ENCODE assay signal across 11 cellular contexts in the genomic region with DNA sequence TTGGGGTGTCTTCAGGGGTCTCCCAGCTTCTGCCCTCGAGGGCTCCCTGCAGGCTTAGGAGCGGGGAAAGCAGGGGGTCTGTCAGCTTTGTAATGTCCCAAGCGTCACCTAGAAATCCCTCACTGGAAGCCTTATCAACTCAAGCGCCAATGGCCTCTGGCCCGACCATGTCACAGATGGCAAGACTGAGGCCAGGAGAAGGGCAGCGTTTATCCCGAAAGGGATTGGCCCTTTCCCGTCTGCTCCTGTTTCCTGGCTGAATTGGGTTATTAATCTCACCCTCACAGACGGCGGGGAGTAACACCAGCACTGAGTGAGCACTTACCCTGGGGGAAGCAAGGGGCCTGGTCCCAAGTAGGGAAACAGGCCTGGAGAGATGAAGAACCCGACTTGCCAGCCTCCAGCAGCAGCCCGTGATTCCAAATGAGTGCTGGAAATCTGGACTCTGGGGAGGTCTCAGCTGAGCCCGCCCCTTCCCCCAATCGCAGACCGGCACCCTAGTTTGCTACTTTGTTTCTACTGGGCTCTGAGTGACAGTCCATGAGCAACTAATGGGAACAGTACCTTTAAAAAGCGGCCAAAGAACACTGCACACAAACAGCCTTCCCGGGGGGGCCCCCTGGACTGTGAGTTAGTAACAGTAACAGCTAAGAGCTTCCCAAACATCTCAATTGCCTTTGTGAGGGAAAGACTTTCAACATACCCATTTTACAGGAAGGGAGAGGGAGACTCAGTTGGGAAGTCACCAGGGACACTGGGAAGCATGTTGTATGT. TPM values are rescaled to one million over a fixed set of nuclear protein-coding genes. Genes with fewer than 3 reads are reported as not detected.
A peak's percentile ranks its signal among the peaks of the same experiment; 100 is the strongest.
DNase-seq lines count a peak whose midpoint lies in the region; ATAC-seq, FAIRE-seq and TF ChIP-seq lines count a peak whose summit lies in the region.
"Had no signal": no experiment of that assay in that cellular context is flagged by ENCODE, and none has a peak within 500 bp of the region (broad histone marks: within the 10 kb centered on the region; RNA-seq: fewer than 3 reads in every experiment).

No MANE protein-coding gene starts in this region.

- peaks cover 16% of the 10 kb centered on the region; the same call in 1 of the 2 replicates for H3F3A ChIP-seq in GM23338 (replicated peaks; ENCODE audit: low read depth)

- H3K79me2 ChIP-seq in GM23338 (replicated peaks; ENCODE audit: insufficient read depth) = peaks cover 24% of the 10 kb centered on the region

- intact Hi-C loops in left ventricle myocardium superior (cut with micrococcal nuclease) = loop anchor here (5.0 to 10.0 kb wide), 2 partner anchors 105 to 198 kb away; no protein-coding TSS in a partner anchor

- peak overlapping the region; percentile 63; the same call in 1 of the 2 replicates for H2AFZ ChIP-seq in GM23338

- H3K27ac Mint-ChIP-seq in GM23338 = peak overlapping the region; percentile 51; the same call in 1 of the 2 replicates
- H3K27ac Mint-ChIP-seq in T-helper 17 cell = no peak overlapping the region
- peak overlapping the region; percentile 81 for H3K27ac Mint-ChIP-seq in stimulated activated memory B cell treated with anti-CD40 and anti-IgM and Interleukin-4, amounts not matched to agents 10 μg/mL and 1 μg/mL and 100 μg/mL, for 72 hours

- no peaks in the 10 kb centered on the region for H3K9me3 Mint-ChIP-seq in GM23338
- H3K9me3 Mint-ChIP-seq in stimulated activated memory B cell treated with anti-CD40 and anti-IgM and Interleukin-4, amounts not matched to agents 10 μg/mL and 1 μg/mL and 100 μg/mL, for 72 hours = no peaks in the 10 kb centered on the region
- H3K9me3 Mint-ChIP-seq: activated naive CD8-positive, alpha-beta T cell treated with anti-CD3 and anti-CD28 coated beads for 36 hours had no signal

- H3K4me1 Mint-ChIP-seq in GM23338 (peaks cover 37% of the 10 kb centered on the region), T-helper 17 cell (peaks cover 9% of the 10 kb centered on the region)
- peaks cover 41% of the 10 kb centered on the region for H3K4me1 Mint-ChIP-seq in stimulated activated memory B cell treated with anti-CD40 and anti-IgM and Interleukin-4, amounts not matched to agents 10 μg/mL and 1 μg/mL and 100 μg/mL, for 72 hours

- H3K36me3 Mint-ChIP-seq in GM23338 (ENCODE audit: low read depth) (no peaks in the 10 kb centered on the region), T-helper 17 cell (ENCODE audit: low read depth) (no peaks in the 10 kb centered on the region)
- H3K36me3 Mint-ChIP-seq in stimulated activated memory B cell treated with anti-CD40 and anti-IgM and Interleukin-4, amounts not matched to agents 10 μg/mL and 1 μg/mL and 100 μg/mL, for 72 hours = no peaks in the 10 kb centered on the region
- H3K36me3 Mint-ChIP-seq: activated naive CD8-positive, alpha-beta T cell treated with anti-CD3 and anti-CD28 coated beads for 36 hours had no signal

- H3K27me3 Mint-ChIP-seq in GM23338 (ENCODE audit: insufficient read depth, low read depth, poor library complexity) (peaks cover 15% of the 10 kb centered on the region), T-helper 17 cell (no peaks in the 10 kb centered on the region)
- H3K27me3 Mint-ChIP-seq in stimulated activated memory B cell treated with anti-CD40 and anti-IgM and Interleukin-4, amounts not matched to agents 10 μg/mL and 1 μg/mL and 100 μg/mL, for 72 hours = no peaks in the 10 kb centered on the region
- H3K27me3 Mint-ChIP-seq: activated naive CD8-positive, alpha-beta T cell treated with anti-CD3 and anti-CD28 coated beads for 36 hours had no signal

- H3K4me3 ChIP-seq in GM23338 = peak overlapping the region; percentile 84

- FAIRE-seq in frontal cortex (lab: Jason Lieb, UNC) = no peak

- no peaks in the 10 kb centered on the region for H3K36me3 ChIP-seq in GM23338 (ENCODE audit: insufficient read depth)

- no peak for TF ChIP-seq CTCF in GM23338 (conservative IDR thresholded peaks at IDR 0.05; ENCODE audit: low read depth in 2 of 2)

- H3K27me3 ChIP-seq in GM23338 (ENCODE audit: insufficient read depth) = no peaks in the 10 kb centered on the region

- peak overlapping the region; percentile 51 for H3K27ac ChIP-seq in GM23338 (ENCODE audit: low read depth)

- peak overlapping the region; percentile 14; the same call in 2 of the 3 replicates for H3K4me3 Mint-ChIP-seq in GM23338
- H3K4me3 Mint-ChIP-seq in T-helper 17 cell = peak overlapping the region; percentile 91
- no peak overlapping the region for H3K4me3 Mint-ChIP-seq in stimulated activated memory B cell treated with anti-CD40 and anti-IgM and Interleukin-4, amounts not matched to agents 10 μg/mL and 1 μg/mL and 100 μg/mL, for 72 hours

- ATAC-seq in GM23338 (no peak), T-helper 17 cell (no peak), left ventricle myocardium superior (no peak)
- ATAC-seq in stimulated activated memory B cell treated with anti-CD40 and anti-IgM and Interleukin-4, amounts not matched to agents 10 μg/mL and 1 μg/mL and 100 μg/mL, for 72 hours = no peak

- no peak for DNase-seq in GM23338 (ENCODE audit: low spot score)
- DNase-seq in T-helper 17 cell = no peak
- peak; percentile 31 for DNase-seq in left ventricle myocardium superior
- no peak for DNase-seq in effector CD8-positive, alpha-beta T cell (lab: John Stamatoyannopoulos, UW)
- no peak for DNase-seq in NK-92 treated with Interleukin-12 subunit alpha and Interleukin-12 subunit beta, amount 100 ng/mL, for 24 hours (lab: John Stamatoyannopoulos, UW)
- no peak for DNase-seq in activated CD4-positive, alpha-beta T cell treated with anti-CD3 and anti-CD28 coated beads for 1 hour
- no peak for DNase-seq in frontal cortex (ENCODE audit: low spot score in 2 of 2)
- DNase-seq: NCI-H2081, T-helper 9 cell had no signal

- no peaks in the 10 kb centered on the region for H3K9me3 ChIP-seq in T-helper 17 cell (ENCODE audit: control insufficient read depth, low read length, poor library complexity, severe bottlenecking)

- H3K4me2 ChIP-seq in GM23338 = peak overlapping the region; percentile 95

- peaks cover 10% of the 10 kb centered on the region for H4K20me1 ChIP-seq in GM23338 (replicated peaks; ENCODE audit: insufficient read depth)

- no peaks in the 10 kb centered on the region for H3K9me2 ChIP-seq in GM23338 (ENCODE audit: insufficient read depth)

- H3K4me1 ChIP-seq in GM23338 (ENCODE audit: insufficient read depth) = peaks cover 29% of the 10 kb centered on the region

TF ChIP-seq in GM23338, 12 proteins besides CTCF, POLR2A, EP300 and RAD21 (continues in another document):
- TF ChIP-seq ZNF114 (CRISPR knock-in tag; IDR thresholded peaks at IDR 0.05) (no peak), STAT1 (IDR thresholded peaks at IDR 0.05; ENCODE audit: unreplicated experiment) (no peak), ETS1 (IDR thresholded peaks at IDR 0.05) (no peak), JUNB (IDR thresholded peaks at IDR 0.05; ENCODE audit: unreplicated experiment) (no peak), POLR2AphosphoS5 (IDR thresholded peaks at IDR 0.05; ENCODE audit: low read depth) (no peak), CREB1 (CRISPR knock-in tag; IDR thresholded peaks at IDR 0.05; ENCODE audit: low read depth) (no peak), EZH2 (IDR thresholded peaks at IDR 0.05; ENCODE audit: low read depth, unreplicated experiment) (no peak), ZNF331 (CRISPR knock-in tag; IDR thresholded peaks at IDR 0.05; ENCODE audit: low read depth) (no peak), NANOG (IDR thresholded peaks at IDR 0.05; ENCODE audit: borderline replicate concordance) (no peak)
- TF ChIP-seq, protein P1, sequence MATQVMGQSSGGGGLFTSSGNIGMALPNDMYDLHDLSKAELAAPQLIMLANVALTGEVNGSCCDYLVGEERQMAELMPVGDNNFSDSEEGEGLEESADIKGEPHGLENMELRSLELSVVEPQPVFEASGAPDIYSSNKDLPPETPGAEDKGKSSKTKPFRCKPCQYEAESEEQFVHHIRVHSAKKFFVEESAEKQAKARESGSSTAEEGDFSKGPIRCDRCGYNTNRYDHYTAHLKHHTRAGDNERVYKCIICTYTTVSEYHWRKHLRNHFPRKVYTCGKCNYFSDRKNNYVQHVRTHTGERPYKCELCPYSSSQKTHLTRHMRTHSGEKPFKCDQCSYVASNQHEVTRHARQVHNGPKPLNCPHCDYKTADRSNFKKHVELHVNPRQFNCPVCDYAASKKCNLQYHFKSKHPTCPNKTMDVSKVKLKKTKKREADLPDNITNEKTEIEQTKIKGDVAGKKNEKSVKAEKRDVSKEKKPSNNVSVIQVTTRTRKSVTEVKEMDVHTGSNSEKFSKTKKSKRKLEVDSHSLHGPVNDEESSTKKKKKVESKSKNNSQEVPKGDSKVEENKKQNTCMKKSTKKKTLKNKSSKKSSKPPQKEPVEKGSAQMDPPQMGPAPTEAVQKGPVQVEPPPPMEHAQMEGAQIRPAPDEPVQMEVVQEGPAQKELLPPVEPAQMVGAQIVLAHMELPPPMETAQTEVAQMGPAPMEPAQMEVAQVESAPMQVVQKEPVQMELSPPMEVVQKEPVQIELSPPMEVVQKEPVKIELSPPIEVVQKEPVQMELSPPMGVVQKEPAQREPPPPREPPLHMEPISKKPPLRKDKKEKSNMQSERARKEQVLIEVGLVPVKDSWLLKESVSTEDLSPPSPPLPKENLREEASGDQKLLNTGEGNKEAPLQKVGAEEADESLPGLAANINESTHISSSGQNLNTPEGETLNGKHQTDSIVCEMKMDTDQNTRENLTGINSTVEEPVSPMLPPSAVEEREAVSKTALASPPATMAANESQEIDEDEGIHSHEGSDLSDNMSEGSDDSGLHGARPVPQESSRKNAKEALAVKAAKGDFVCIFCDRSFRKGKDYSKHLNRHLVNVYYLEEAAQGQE (IDR thresholded peaks at IDR 0.05; ENCODE audit: unreplicated experiment) = no peak

RNA-seq across cellular contexts. Expression of gene NCOR2, which starts 2.1 kb away (rescaled TPM):
- 180 and 190 TPM in 2 replicates for total RNA-seq in GM23338 (2014; rRNA removed; shearing (Covaris generic))
- 69.6 and 76.5 TPM in 2 replicates for polyA plus RNA-seq in GM23338 (2016; fragmentation: Nextera tagmentation; extraction: Ambion mirVana)
- total RNA-seq in T-helper 17 cell = 100 to 1,000 TPM; 107 to 119 TPM
- total RNA-seq in left ventricle myocardium superior = 142 TPM
- total RNA-seq in frontal cortex = 7.3 TPM

Comparison
In these comparisons a context has a peak if more than half of its experiments do, and no peak if none do; other contexts are left out.
1. RNA of gene NCOR2, which starts 2.1 kb away (total RNA-seq): 180 to 190 TPM in GM23338, 142 TPM in left ventricle myocardium superior (single experiment) and 107 to 119 TPM in T-helper 17 cell; 7.3 TPM in frontal cortex (single experiment); every median in the first group is over 10 times any median in the second.